Comparison of ENCODE assay signal across 1 cellular context in the genomic region with DNA sequence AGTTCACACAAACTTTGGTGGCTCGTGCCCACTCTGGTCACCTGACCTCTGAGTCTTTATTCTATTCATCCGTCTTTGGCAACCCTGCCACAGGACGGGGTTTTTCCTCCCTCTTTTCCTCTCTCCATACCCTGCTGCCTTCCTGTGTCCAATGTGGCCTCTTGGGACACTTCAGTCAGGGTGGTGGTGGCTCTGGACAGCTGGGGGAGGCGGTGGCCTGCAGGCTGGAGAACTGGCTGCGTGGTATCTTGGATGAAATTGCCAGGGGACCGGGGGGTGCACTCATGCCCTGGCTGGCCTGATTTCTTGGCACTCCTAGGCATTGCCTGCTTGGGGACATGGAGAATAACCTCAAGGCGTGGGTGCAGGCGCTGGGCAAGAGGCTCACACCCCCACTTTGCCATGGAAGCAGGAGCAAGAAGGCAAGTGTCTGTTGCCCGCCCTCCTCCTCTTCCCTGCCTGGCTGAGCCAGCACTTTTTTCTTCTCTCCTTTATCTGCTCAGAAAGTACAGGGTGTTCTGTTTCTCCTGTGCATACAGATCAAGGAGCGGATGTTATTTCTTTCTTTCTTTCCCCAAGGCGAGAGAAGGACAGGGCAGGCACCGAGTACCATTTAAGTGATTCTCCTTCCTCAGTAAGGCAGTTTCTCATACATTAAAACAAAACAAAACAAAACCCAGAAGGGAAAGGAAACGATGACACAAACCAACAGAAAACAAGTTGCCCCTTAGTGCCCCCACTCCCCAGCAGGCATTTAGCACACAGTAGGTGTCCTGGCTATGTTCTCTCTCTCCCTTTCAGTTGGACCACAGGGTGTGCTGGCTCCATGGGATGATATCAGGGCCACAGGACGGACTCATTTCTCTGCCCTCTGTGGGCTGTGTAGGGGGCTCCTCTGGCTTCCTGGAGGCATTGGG.
TF ChIP-seq lines count a peak whose summit lies in the region.

No MANE protein-coding gene starts in this region.

TF ChIP-seq in HCT116, 20 proteins besides CTCF, POLR2A, EP300 and RAD21 (continued from another document):
- TF ChIP-seq, protein P1, sequence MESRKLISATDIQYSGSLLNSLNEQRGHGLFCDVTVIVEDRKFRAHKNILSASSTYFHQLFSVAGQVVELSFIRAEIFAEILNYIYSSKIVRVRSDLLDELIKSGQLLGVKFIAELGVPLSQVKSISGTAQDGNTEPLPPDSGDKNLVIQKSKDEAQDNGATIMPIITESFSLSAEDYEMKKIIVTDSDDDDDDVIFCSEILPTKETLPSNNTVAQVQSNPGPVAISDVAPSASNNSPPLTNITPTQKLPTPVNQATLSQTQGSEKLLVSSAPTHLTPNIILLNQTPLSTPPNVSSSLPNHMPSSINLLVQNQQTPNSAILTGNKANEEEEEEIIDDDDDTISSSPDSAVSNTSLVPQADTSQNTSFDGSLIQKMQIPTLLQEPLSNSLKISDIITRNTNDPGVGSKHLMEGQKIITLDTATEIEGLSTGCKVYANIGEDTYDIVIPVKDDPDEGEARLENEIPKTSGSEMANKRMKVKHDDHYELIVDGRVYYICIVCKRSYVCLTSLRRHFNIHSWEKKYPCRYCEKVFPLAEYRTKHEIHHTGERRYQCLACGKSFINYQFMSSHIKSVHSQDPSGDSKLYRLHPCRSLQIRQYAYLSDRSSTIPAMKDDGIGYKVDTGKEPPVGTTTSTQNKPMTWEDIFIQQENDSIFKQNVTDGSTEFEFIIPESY (IDR thresholded peaks at IDR 0.05; ENCODE audit: extremely low read depth, insufficient replicate concordance, low read length) = no peak
- TF ChIP-seq, protein P2, sequence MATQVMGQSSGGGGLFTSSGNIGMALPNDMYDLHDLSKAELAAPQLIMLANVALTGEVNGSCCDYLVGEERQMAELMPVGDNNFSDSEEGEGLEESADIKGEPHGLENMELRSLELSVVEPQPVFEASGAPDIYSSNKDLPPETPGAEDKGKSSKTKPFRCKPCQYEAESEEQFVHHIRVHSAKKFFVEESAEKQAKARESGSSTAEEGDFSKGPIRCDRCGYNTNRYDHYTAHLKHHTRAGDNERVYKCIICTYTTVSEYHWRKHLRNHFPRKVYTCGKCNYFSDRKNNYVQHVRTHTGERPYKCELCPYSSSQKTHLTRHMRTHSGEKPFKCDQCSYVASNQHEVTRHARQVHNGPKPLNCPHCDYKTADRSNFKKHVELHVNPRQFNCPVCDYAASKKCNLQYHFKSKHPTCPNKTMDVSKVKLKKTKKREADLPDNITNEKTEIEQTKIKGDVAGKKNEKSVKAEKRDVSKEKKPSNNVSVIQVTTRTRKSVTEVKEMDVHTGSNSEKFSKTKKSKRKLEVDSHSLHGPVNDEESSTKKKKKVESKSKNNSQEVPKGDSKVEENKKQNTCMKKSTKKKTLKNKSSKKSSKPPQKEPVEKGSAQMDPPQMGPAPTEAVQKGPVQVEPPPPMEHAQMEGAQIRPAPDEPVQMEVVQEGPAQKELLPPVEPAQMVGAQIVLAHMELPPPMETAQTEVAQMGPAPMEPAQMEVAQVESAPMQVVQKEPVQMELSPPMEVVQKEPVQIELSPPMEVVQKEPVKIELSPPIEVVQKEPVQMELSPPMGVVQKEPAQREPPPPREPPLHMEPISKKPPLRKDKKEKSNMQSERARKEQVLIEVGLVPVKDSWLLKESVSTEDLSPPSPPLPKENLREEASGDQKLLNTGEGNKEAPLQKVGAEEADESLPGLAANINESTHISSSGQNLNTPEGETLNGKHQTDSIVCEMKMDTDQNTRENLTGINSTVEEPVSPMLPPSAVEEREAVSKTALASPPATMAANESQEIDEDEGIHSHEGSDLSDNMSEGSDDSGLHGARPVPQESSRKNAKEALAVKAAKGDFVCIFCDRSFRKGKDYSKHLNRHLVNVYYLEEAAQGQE (IDR thresholded peaks at IDR 0.05; ENCODE audit: low read depth) = no peak
- TF ChIP-seq SP1 (IDR thresholded peaks at IDR 0.05; ENCODE audit: low read depth) = no peak
- no peak for TF ChIP-seq EGR1 (IDR thresholded peaks at IDR 0.05; ENCODE audit: low read depth)
- TF ChIP-seq JUND (IDR thresholded peaks at IDR 0.05) = no peak
- TF ChIP-seq YY1 (IDR thresholded peaks at IDR 0.05; ENCODE audit: extremely low read depth, insufficient replicate concordance, low read depth, low read length) = no peak
- TF ChIP-seq TCF7L2 (IDR thresholded peaks at IDR 0.05; ENCODE audit: borderline replicate concordance, extremely low read depth, insufficient read depth, insufficient read length) = no peak
- TF ChIP-seq, protein P3, sequence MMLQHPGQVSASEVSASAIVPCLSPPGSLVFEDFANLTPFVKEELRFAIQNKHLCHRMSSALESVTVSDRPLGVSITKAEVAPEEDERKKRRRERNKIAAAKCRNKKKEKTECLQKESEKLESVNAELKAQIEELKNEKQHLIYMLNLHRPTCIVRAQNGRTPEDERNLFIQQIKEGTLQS (IDR thresholded peaks at IDR 0.05) = no peak
- no peak for TF ChIP-seq ELF1 (IDR thresholded peaks at IDR 0.05; ENCODE audit: borderline replicate concordance, low read depth)
- no peak for TF ChIP-seq CEBPB (IDR thresholded peaks at IDR 0.05; ENCODE audit: low read depth)
- TF ChIP-seq EZH2phosphoT487 (IDR thresholded peaks at IDR 0.05; ENCODE audit: borderline replicate concordance) = no peak
- TF ChIP-seq SIN3A (IDR thresholded peaks at IDR 0.05; ENCODE audit: low read depth) = no peak
- no peak for TF ChIP-seq ZFX (IDR thresholded peaks at IDR 0.05)
